ENCODE assay signal across 14 cellular contexts in genomic region chr5:29794146-29794787, GRCh38.
"Had no signal": no experiment of that assay in that cellular context is flagged by ENCODE, and none has a peak within 500 bp of the region (broad histone marks: within the 10 kb centered on the region; RNA-seq: fewer than 3 reads in every experiment).

No MANE protein-coding gene starts in this region.

- H3K9me3 ChIP-seq: prostate gland, right lobe of liver, thyroid gland had no signal

- DNase-seq: dermis blood vessel endothelial cell; foreskin keratinocyte; hippocampal formation; naive thymus-derived CD4-positive, alpha-beta T cell; nephron progenitor cell; right lobe of liver; stimulated activated CD4-positive, alpha-beta T cell treated with anti-CD3 and anti-CD28 coated beads, Interleukin-4, amount 100 ng/mL, for 1 hour; stimulated activated CD8-positive, alpha-beta memory T cell treated with anti-CD3 and anti-CD28 coated beads, Interleukin-4, amount 100 ng/mL, for 48 hours; stimulated activated naive CD8-positive, alpha-beta T cell treated with anti-CD3 and anti-CD28 coated beads, Interleukin-15, Interleukin-2, amounts not matched to agents 100 U/mL and 50 U/mL, for 24 hours; thyroid gland had no signal

- H3K79me2 ChIP-seq: parathyroid adenoma had no signal

- H3K9ac ChIP-seq: parathyroid adenoma had no signal

- ATAC-seq: foreskin keratinocyte; naive thymus-derived CD4-positive, alpha-beta T cell; right lobe of liver; stimulated activated effector memory CD8-positive, alpha-beta T cell treated with anti-CD3 and anti-CD28 coated beads, Interleukin-12 subunit alpha, Interleukin-12 subunit beta, amount 100 ng/mL, for 72 hours; stimulated activated naive CD8-positive, alpha-beta T cell treated with anti-CD3 and anti-CD28 coated beads, Interleukin-15, Interleukin-2, amounts not matched to agents 100 U/mL and 50 U/mL, for 24 hours had no signal

- H3K36me3 ChIP-seq: prostate gland, right lobe of liver, suprapubic skin, thyroid gland had no signal

- H3K27me3 ChIP-seq: foreskin keratinocyte, right lobe of liver, suprapubic skin, thyroid gland had no signal

- H3K27ac ChIP-seq: foreskin keratinocyte, parathyroid adenoma, prostate gland, right lobe of liver, suprapubic skin, thyroid gland had no signal

- H3K4me1 ChIP-seq: foreskin keratinocyte, parathyroid adenoma, prostate gland, right lobe of liver, suprapubic skin, thyroid gland had no signal

- H3K4me3 ChIP-seq: right lobe of liver, suprapubic skin, thyroid gland had no signal
